8 cellular contexts compared by ENCODE assay signal in the genomic region with DNA sequence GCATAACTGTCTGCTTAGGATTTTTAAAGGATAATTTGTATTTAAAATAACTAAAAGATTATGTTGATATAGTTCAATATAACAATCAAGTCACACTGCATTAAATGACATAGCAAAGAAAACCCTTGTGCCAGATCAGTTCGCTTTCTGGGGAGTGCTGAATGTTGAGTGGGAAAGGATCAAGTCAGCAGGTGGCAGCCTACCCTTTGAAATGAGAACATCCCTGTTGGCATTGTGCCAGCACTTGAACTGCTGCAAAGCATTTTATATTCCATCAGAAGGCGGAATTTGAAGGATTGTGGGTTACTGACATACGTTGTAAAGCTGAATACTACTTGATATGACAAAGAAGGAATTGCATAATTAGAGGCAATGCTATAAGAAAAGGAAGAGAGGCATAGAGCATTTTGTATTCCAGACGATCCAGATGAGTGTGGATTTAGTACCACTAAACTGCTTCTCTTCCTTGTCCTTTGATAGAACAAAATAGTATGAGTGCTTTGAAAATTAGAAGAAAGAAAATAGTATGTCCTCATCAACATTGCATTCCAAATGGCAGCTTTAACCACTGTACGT. TPM values are rescaled to one million over a fixed set of nuclear protein-coding genes. Genes with fewer than 3 reads are reported as not detected.
DNase-seq lines count a peak whose midpoint lies in the region; ATAC-seq and TF ChIP-seq lines count a peak whose summit lies in the region.

No MANE protein-coding gene starts in this region.

- WGBS in heart left ventricle, 4 donors = 55 to 64% (median 60%) methylated on average over 5 of the region's 5 CpGs

- no peak overlapping the region for H3K4me3 Mint-ChIP-seq in activated T-cell treated with anti-CD3 and anti-CD28 coated beads, Interleukin-2, amount 50 U/mL, for 72 hours

- TF ChIP-seq CTCF in GM13977 (IDR thresholded peaks at IDR 0.05; ENCODE audit: extremely low read depth, insufficient read depth, missing control alignments) = peak; percentile 25
- TF ChIP-seq CTCF in heart left ventricle (IDR thresholded peaks at IDR 0.05) = peak in 11 of 12 donors; percentile 30 to 71 (median 58)

- no peak overlapping the region for H3K4me3 ChIP-seq in heart left ventricle

- H3K36me3 ChIP-seq in heart left ventricle = peaks cover 0 to 39% (median 12%) of the 10 kb centered on the region in 9 donors

- DNase-seq in ACHN = peak; percentile 69
- no peak for DNase-seq in GM13977 (ENCODE audit: low spot score)
- DNase-seq in NCI-H2227 treated with DMSO at 0.1 percent for 48 hours (lab: John Stamatoyannopoulos, UW) = peak; percentile 81
- DNase-seq in activated T-cell treated with anti-CD3 and anti-CD28 coated beads, Interleukin-2, amount 50 U/mL, for 72 hours = peak; percentile 14 to 28
- peak in 4 of 5 donors; percentile 43 to 64 (median 60) for DNase-seq in heart left ventricle
- peak; percentile 84 for DNase-seq in putamen (ENCODE audit: low spot score)
- DNase-seq in T-helper 9 cell = no peak
- DNase-seq in germinal center (ENCODE audit: low spot score) = no peak

- no peaks in the 10 kb centered on the region for H3K9me3 ChIP-seq in heart left ventricle

- no peaks in the 10 kb centered on the region for H3K9me3 Mint-ChIP-seq in activated T-cell treated with anti-CD3 and anti-CD28 coated beads, Interleukin-2, amount 50 U/mL, for 72 hours

- peaks cover 0 to 6% (median 0%) of the 10 kb centered on the region in 12 donors for H3K4me1 ChIP-seq in heart left ventricle

- no peaks in the 10 kb centered on the region for H3K36me3 Mint-ChIP-seq in activated T-cell treated with anti-CD3 and anti-CD28 coated beads, Interleukin-2, amount 50 U/mL, for 72 hours (ENCODE audit: insufficient read depth in 2 of 2)

- in situ Hi-C loops in ACHN (cut with HindIII; ENCODE audit: low pct_ligation_motif_present, low pct_unique_long_range_greater_than_20kb, low sequenced_read_pairs) = no loop called here
- in situ Hi-C loops in GM13977 (cut with MboI; ENCODE audit: low pct_unique_long_range_greater_than_20kb, low sequenced_read_pairs, unreplicated experiment) = no loop called here

- no peak for TF ChIP-seq POLR2A in heart left ventricle (IDR thresholded peaks at IDR 0.05)

- ATAC-seq in activated T-cell treated with anti-CD3 and anti-CD28 coated beads, Interleukin-2, amount 50 U/mL, for 72 hours (replicated peaks in 1 of 2) = no peak
- ATAC-seq in heart left ventricle = peak; percentile 18 to 78 (median 57)

- H3K27me3 ChIP-seq in heart left ventricle = no peaks in the 10 kb centered on the region

- intact Hi-C loops in heart left ventricle (cut with DNase I) = loop anchor here in 3 of 10 donors (10.0 kb wide), 3 partner anchors 202 to 1622 kb away; a partner anchor contains a TSS

- no peak overlapping the region for H3K27ac ChIP-seq in heart left ventricle

- no peaks in the 10 kb centered on the region for H3K27me3 Mint-ChIP-seq in activated T-cell treated with anti-CD3 and anti-CD28 coated beads, Interleukin-2, amount 50 U/mL, for 72 hours (ENCODE audit: low read depth)

- no peak overlapping the region for H3K27ac Mint-ChIP-seq in activated T-cell treated with anti-CD3 and anti-CD28 coated beads, Interleukin-2, amount 50 U/mL, for 72 hours

- H3K4me1 Mint-ChIP-seq in activated T-cell treated with anti-CD3 and anti-CD28 coated beads, Interleukin-2, amount 50 U/mL, for 72 hours (ENCODE audit: low read depth) = no peaks in the 10 kb centered on the region

RNA-seq across cellular contexts. Expression of a gene that starts 26.6 kb away (rescaled TPM):
- total RNA-seq in activated T-cell treated with anti-CD3 and anti-CD28 coated beads, Interleukin-2, amount 50 U/mL, for 72 hours = 10 to 100 TPM; 13.7 to 18.2 TPM
- total RNA-seq in heart left ventricle = 10 to 100 TPM; 17.3 to 41.9 (median 31.0) TPM
- polyA plus RNA-seq in heart left ventricle = 10 to 100 TPM; 10.1 to 14.1 TPM

Comparison
In these comparisons a context has a peak if more than half of its experiments do, and no peak if none do; other contexts are left out.
1. DNase-seq: peak in ACHN (single experiment), NCI-H2227 treated with DMSO at 0.1 percent for 48 hours (single experiment), activated T-cell treated with anti-CD3 and anti-CD28 coated beads, Interleukin-2, amount 50 U/mL, for 72 hours (2 of 2), heart left ventricle (4 of 5) and putamen (single experiment); none in GM13977 (single experiment), T-helper 9 cell (single experiment) and germinal center (single experiment).
2. ATAC-seq: peak in heart left ventricle (4 of 4); none in activated T-cell treated with anti-CD3 and anti-CD28 coated beads, Interleukin-2, amount 50 U/mL, for 72 hours (0 of 2).